9 cellular contexts compared by ENCODE assay signal in the genomic region with DNA sequence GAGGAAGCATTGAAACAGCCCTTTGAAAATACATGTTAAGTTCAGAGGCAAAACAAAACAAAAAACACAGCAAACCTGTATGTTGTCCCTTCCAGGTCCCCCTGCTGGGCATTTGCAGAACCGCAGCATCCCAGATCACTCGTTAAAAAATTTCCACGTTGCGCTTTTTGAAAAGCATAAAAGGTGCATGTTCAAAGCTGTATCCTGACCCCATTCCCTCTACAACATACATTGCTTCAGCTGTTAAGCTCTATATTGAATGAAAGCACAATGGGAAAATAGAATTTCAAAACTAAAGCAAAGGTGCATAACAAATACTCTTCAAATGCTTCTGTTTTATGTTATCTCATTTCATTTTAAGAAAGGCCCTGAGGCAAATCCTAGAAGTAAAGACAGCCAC.
DNase-seq lines count a peak whose midpoint lies in the region; ATAC-seq and TF ChIP-seq lines count a peak whose summit lies in the region.
"Had no signal": no experiment of that assay in that cellular context is flagged by ENCODE, and none has a peak within 500 bp of the region (broad histone marks: within the 10 kb centered on the region; RNA-seq: fewer than 3 reads in every experiment).

No MANE protein-coding gene starts in this region.

- peaks cover 19% of the 10 kb centered on the region for H3K4me1 Mint-ChIP-seq in WTC11
- peaks cover 4% of the 10 kb centered on the region for H3K4me1 Mint-ChIP-seq in endodermal cell
- peaks cover 13% of the 10 kb centered on the region for H3K4me1 Mint-ChIP-seq in nephron progenitor cell

- H3K4me3 ChIP-seq in endodermal cell (ENCODE audit: low read length): no peak overlapping the region
- H3K4me3 ChIP-seq: BLaER1 treated with 17β-estradiol and CSF1 and Interleukin-3, amounts not matched to agents 10 nM and 100 nM had no signal

- ATAC-seq in WTC11 (peak; percentile 39; the same call in 1 of the 2 replicates), HG02973 (IDR thresholded peaks at IDR 0.05; ENCODE audit: unreplicated experiment) (no peak), esophagus mucosa (no peak)

- no peaks in the 10 kb centered on the region for H3K4me1 ChIP-seq in endodermal cell (ENCODE audit: control insufficient read depth, insufficient read depth, low read length)

- H3K4me3 Mint-ChIP-seq in WTC11 (no peak overlapping the region), endodermal cell (no peak overlapping the region), nephron progenitor cell (no peak overlapping the region)

- no peak overlapping the region for H3K9ac ChIP-seq in endodermal cell (ENCODE audit: extremely low read depth, low read length, poor library complexity, severe bottlenecking)

- H3K9me3 ChIP-seq in endodermal cell (ENCODE audit: control insufficient read depth, low read length): no peaks in the 10 kb centered on the region
- H3K9me3 ChIP-seq: BLaER1 treated with 17β-estradiol and CSF1 and Interleukin-3, amounts not matched to agents 10 nM and 100 nM had no signal

- no peaks in the 10 kb centered on the region for H3K9me3 Mint-ChIP-seq in WTC11
- H3K9me3 Mint-ChIP-seq in endodermal cell: no peaks in the 10 kb centered on the region
- no peaks in the 10 kb centered on the region for H3K9me3 Mint-ChIP-seq in nephron progenitor cell

- H3K36me3 Mint-ChIP-seq in WTC11 (no peaks in the 10 kb centered on the region), endodermal cell (ENCODE audit: low read depth) (no peaks in the 10 kb centered on the region), nephron progenitor cell (ENCODE audit: low read depth) (no peaks in the 10 kb centered on the region)

- H3K27me3 ChIP-seq in endodermal cell (ENCODE audit: control insufficient read depth, insufficient read depth, low read length, poor library complexity, severe bottlenecking): no peaks in the 10 kb centered on the region
- H3K27me3 ChIP-seq: BLaER1 treated with 17β-estradiol and CSF1 and Interleukin-3, amounts not matched to agents 10 nM and 100 nM had no signal

- TF ChIP-seq CTCF in WTC11 (IDR thresholded peaks at IDR 0.05): peak; percentile 80
- peak; percentile 93 for TF ChIP-seq CTCF in endodermal cell (conservative IDR thresholded peaks at IDR 0.05)
- TF ChIP-seq CTCF in nephron progenitor cell (IDR thresholded peaks at IDR 0.05): peak; percentile 94

- H3K36me3 ChIP-seq in endodermal cell (ENCODE audit: control insufficient read depth, insufficient read depth, low read length): no peaks in the 10 kb centered on the region
- H3K36me3 ChIP-seq: BLaER1 treated with 17β-estradiol and CSF1 and Interleukin-3, amounts not matched to agents 10 nM and 100 nM had no signal

- H3K27ac ChIP-seq in endodermal cell (ENCODE audit: low read depth, low read length): no peak overlapping the region

- POLR2A ChIA-PET in WTC11 (lab: Charles Lee): no interaction called here

- H3K27me3 Mint-ChIP-seq in WTC11 (ENCODE audit: low read depth) (no peaks in the 10 kb centered on the region), endodermal cell (ENCODE audit: insufficient read depth) (no peaks in the 10 kb centered on the region), nephron progenitor cell (ENCODE audit: low read depth, poor library complexity) (peaks cover 3% of the 10 kb centered on the region)

- CTCF ChIA-PET in WTC11 (lab: Charles Lee): interaction anchor here (0.6 to 2.4 kb wide), 8 partner anchors 8 to 329 kb away, joined by 3 to 12 read pairs (median 4); no protein-coding TSS in a partner anchor

- WGBS in endodermal cell (ENCODE audit: insufficient coverage in 1 of 2, insufficient read length in 1 of 2), 2 experiments: 16 to 21% methylated on average over 2 to 4 of the region's 4 CpGs

- H3K27ac Mint-ChIP-seq in WTC11 (peak overlapping the region; percentile 18; the same call in 1 of the 2 replicates), endodermal cell (no peak overlapping the region), nephron progenitor cell (no peak overlapping the region)

- DNase-seq in NCI-H1417 (lab: John Stamatoyannopoulos, UW): peak; percentile 33 to 76 (median 60)
- no peak for DNase-seq in NCI-H1417 treated with DMSO at 0.1 percent for 48 hours (lab: John Stamatoyannopoulos, UW)
- DNase-seq in NAMALWA (ENCODE audit: low spot score): peak; percentile 62
- peak; percentile 72 for DNase-seq in WTC11 (ENCODE audit: low spot score)
- DNase-seq in endodermal cell: peak; percentile 86
- peak; percentile 79 for DNase-seq in nephron progenitor cell

TF ChIP-seq in WTC11, 78 proteins besides CTCF, POLR2A, EP300 and RAD21 (continues in another document):
- no peak for TF ChIP-seq IRF1 (CRISPR knock-in tag; IDR thresholded peaks at IDR 0.05)
- no peak for TF ChIP-seq ZNF121 (CRISPR knock-in tag; IDR thresholded peaks at IDR 0.05)
- no peak for TF ChIP-seq ARID4B (CRISPR knock-in tag; IDR thresholded peaks at IDR 0.05; ENCODE audit: borderline replicate concordance)
- no peak for TF ChIP-seq NR2C2 (CRISPR knock-in tag; IDR thresholded peaks at IDR 0.05)
- TF ChIP-seq GABPB1 (CRISPR knock-in tag; IDR thresholded peaks at IDR 0.05): no peak
- TF ChIP-seq, protein P1, sequence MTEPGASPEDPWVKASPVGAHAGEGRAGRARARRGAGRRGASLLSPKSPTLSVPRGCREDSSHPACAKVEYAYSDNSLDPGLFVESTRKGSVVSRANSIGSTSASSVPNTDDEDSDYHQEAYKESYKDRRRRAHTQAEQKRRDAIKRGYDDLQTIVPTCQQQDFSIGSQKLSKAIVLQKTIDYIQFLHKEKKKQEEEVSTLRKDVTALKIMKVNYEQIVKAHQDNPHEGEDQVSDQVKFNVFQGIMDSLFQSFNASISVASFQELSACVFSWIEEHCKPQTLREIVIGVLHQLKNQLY (CRISPR knock-in tag; IDR thresholded peaks at IDR 0.05): no peak
- no peak for TF ChIP-seq E2F4 (CRISPR knock-in tag; IDR thresholded peaks at IDR 0.05; ENCODE audit: borderline replicate concordance, low read depth)
- no peak for TF ChIP-seq ZNF317 (CRISPR knock-in tag; IDR thresholded peaks at IDR 0.05; ENCODE audit: borderline replicate concordance, low read depth)
- TF ChIP-seq NR1H2 (CRISPR knock-in tag; IDR thresholded peaks at IDR 0.05): no peak
- TF ChIP-seq ESRRA (CRISPR knock-in tag; IDR thresholded peaks at IDR 0.05; ENCODE audit: borderline replicate concordance): no peak
- TF ChIP-seq, protein P2, sequence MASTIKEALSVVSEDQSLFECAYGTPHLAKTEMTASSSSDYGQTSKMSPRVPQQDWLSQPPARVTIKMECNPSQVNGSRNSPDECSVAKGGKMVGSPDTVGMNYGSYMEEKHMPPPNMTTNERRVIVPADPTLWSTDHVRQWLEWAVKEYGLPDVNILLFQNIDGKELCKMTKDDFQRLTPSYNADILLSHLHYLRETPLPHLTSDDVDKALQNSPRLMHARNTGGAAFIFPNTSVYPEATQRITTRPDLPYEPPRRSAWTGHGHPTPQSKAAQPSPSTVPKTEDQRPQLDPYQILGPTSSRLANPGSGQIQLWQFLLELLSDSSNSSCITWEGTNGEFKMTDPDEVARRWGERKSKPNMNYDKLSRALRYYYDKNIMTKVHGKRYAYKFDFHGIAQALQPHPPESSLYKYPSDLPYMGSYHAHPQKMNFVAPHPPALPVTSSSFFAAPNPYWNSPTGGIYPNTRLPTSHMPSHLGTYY (CRISPR knock-in tag; IDR thresholded peaks at IDR 0.05): no peak
